Comparison of ENCODE assay signal across 8 cellular contexts in the genomic region with DNA sequence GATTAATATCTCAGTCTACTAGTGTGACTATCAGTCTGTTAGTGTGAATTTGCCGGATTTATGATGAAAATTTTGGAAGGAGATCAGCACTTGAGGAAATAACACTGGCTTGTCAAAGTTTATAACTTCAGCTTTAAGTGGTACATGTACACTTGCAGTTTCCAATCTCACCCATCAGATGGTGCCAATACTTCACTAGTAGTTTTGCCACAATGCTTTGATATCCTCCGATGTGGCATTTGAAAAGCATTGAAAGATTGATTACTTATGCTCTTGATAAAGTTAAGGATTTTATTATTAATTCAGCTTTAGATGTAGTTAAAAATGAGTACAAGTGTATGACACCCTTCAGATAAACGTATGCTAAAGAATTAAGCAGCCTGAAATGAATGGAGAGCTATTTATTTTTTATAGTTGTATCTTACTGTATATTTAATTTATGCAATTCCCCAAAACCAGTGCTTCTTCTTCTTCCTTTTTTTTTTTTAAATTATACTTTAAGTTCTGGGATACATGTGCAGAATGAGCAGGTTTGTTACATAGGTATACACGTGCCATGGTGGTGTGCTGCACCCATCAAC.
A peak's percentile ranks its signal among the peaks of the same experiment; 100 is the strongest.
DNase-seq lines count a peak whose midpoint lies in the region; ATAC-seq and TF ChIP-seq lines count a peak whose summit lies in the region.

No MANE protein-coding gene starts in this region.

- TF ChIP-seq CTCF in LNCAP (IDR thresholded peaks at IDR 0.05) (peak; percentile 86), left lung (IDR thresholded peaks at IDR 0.05) (peak; percentile 54 to 56), uterus (IDR thresholded peaks at IDR 0.05) (peak in 3 of 4 experiments; percentile 14 to 53 (median 48))

- peak; percentile 70 for ATAC-seq in activated CD8-positive, alpha-beta memory T cell treated with anti-CD3 and anti-CD28 coated beads, Interleukin-2, amount 10 ng/mL, durations not matched to agents 7 days and 5 days
- peak; percentile 86 for ATAC-seq in left lung
- ATAC-seq in activated T-helper 17 cell treated with anti-CD3 and anti-CD28 coated beads, Interleukin-2, amount 50 U/mL, for 72 hours (replicated peaks) = no peak

- H3K27ac Mint-ChIP-seq in activated CD8-positive, alpha-beta memory T cell treated with anti-CD3 and anti-CD28 coated beads, Interleukin-2, amount 10 ng/mL, durations not matched to agents 7 days and 5 days = no peak overlapping the region
- no peak overlapping the region for H3K27ac Mint-ChIP-seq in activated T-helper 17 cell treated with anti-CD3 and anti-CD28 coated beads, Interleukin-2, amount 50 U/mL, for 72 hours

- H3K4me3 ChIP-seq in left lung (no peak overlapping the region), uterus (no peak overlapping the region)

- CTCF ChIA-PET in activated CD8-positive, alpha-beta memory T cell treated with anti-CD3 and anti-CD28 coated beads, Interleukin-2, amount 10 ng/mL, durations not matched to agents 7 days and 5 days (lab: Charles Lee) = interaction anchor here (0.6 to 6.5 kb wide), 39 partner anchors 10 to 873 kb away, joined by 3 to 87 read pairs (median 4); a partner anchor contains a TSS

- H3K4me1 Mint-ChIP-seq in activated CD8-positive, alpha-beta memory T cell treated with anti-CD3 and anti-CD28 coated beads, Interleukin-2, amount 10 ng/mL, durations not matched to agents 7 days and 5 days = peaks cover 2% of the 10 kb centered on the region
- no peaks in the 10 kb centered on the region for H3K4me1 Mint-ChIP-seq in activated T-helper 17 cell treated with anti-CD3 and anti-CD28 coated beads, Interleukin-2, amount 50 U/mL, for 72 hours

- peak; percentile 57 for DNase-seq in activated CD8-positive, alpha-beta memory T cell treated with anti-CD3 and anti-CD28 coated beads, Interleukin-2, amount 10 ng/mL, durations not matched to agents 7 days and 5 days
- DNase-seq in activated CD8-positive, alpha-beta memory T cell treated with anti-CD3 and anti-CD28 coated beads for 24 hours = no peak
- peak; percentile 78 for DNase-seq in OCI-M1 (lab: John Stamatoyannopoulos, UW)
- DNase-seq in brain pericyte (ENCODE audit: low read depth, low spot score) = peak; percentile 31
- DNase-seq in left lung = no peak
- no peak for DNase-seq in uterus

- TF ChIP-seq POLR2A in uterus (IDR thresholded peaks at IDR 0.05) = no peak

- H3K4me1 ChIP-seq in left lung = no peaks in the 10 kb centered on the region
- no peaks in the 10 kb centered on the region for H3K4me1 ChIP-seq in uterus

- H3K9me3 ChIP-seq in left lung (no peaks in the 10 kb centered on the region), uterus (no peaks in the 10 kb centered on the region)

- no peaks in the 10 kb centered on the region for H3K9me3 Mint-ChIP-seq in activated CD8-positive, alpha-beta memory T cell treated with anti-CD3 and anti-CD28 coated beads, Interleukin-2, amount 10 ng/mL, durations not matched to agents 7 days and 5 days (ENCODE audit: low read depth)
- H3K9me3 Mint-ChIP-seq in activated T-helper 17 cell treated with anti-CD3 and anti-CD28 coated beads, Interleukin-2, amount 50 U/mL, for 72 hours = no peaks in the 10 kb centered on the region

- no peak overlapping the region for H3K4me3 Mint-ChIP-seq in activated CD8-positive, alpha-beta memory T cell treated with anti-CD3 and anti-CD28 coated beads, Interleukin-2, amount 10 ng/mL, durations not matched to agents 7 days and 5 days
- no peak overlapping the region for H3K4me3 Mint-ChIP-seq in activated T-helper 17 cell treated with anti-CD3 and anti-CD28 coated beads, Interleukin-2, amount 50 U/mL, for 72 hours

- peaks cover 3% of the 10 kb centered on the region for H3K27me3 Mint-ChIP-seq in activated CD8-positive, alpha-beta memory T cell treated with anti-CD3 and anti-CD28 coated beads, Interleukin-2, amount 10 ng/mL, durations not matched to agents 7 days and 5 days
- H3K27me3 Mint-ChIP-seq in activated T-helper 17 cell treated with anti-CD3 and anti-CD28 coated beads, Interleukin-2, amount 50 U/mL, for 72 hours = peaks cover 5% of the 10 kb centered on the region

- H3K36me3 Mint-ChIP-seq in activated CD8-positive, alpha-beta memory T cell treated with anti-CD3 and anti-CD28 coated beads, Interleukin-2, amount 10 ng/mL, durations not matched to agents 7 days and 5 days = no peaks in the 10 kb centered on the region
- H3K36me3 Mint-ChIP-seq in activated T-helper 17 cell treated with anti-CD3 and anti-CD28 coated beads, Interleukin-2, amount 50 U/mL, for 72 hours (ENCODE audit: low read depth) = no peaks in the 10 kb centered on the region

- no peak overlapping the region for H3K27ac ChIP-seq in left lung
- no peak overlapping the region for H3K27ac ChIP-seq in uterus

- H3K36me3 ChIP-seq in left lung (no peaks in the 10 kb centered on the region), uterus (no peaks in the 10 kb centered on the region)

- intact Hi-C loops in left lung (cut with DNase I) (no loop called here), uterus (cut with DNase I; ENCODE audit: low total_unique reads) (no loop called here)

- no peaks in the 10 kb centered on the region for H3K27me3 ChIP-seq in left lung
- no peaks in the 10 kb centered on the region for H3K27me3 ChIP-seq in uterus

Comparison
In these comparisons a context has a peak if more than half of its experiments do, and no peak if none do; other contexts are left out.
1. DNase-seq: peak in activated CD8-positive, alpha-beta memory T cell treated with anti-CD3 and anti-CD28 coated beads, Interleukin-2, amount 10 ng/mL, durations not matched to agents 7 days and 5 days (single experiment), OCI-M1 (single experiment) and brain pericyte (single experiment); none in activated CD8-positive, alpha-beta memory T cell treated with anti-CD3 and anti-CD28 coated beads for 24 hours (single experiment), left lung (0 of 2) and uterus (0 of 2).
2. Peak in every context shown above with its lines, with median percentiles within 50 percentile points of each other: CTCF ChIP-seq.